ENCODE assay signal across 21 cellular contexts in genomic region chr16:49564577-49565224, GRCh38.
DNase-seq lines count a peak whose midpoint lies in the region; ATAC-seq, FAIRE-seq and TF ChIP-seq lines count a peak whose summit lies in the region.
"Had no signal": no experiment of that assay in that cellular context is flagged by ENCODE, and none has a peak within 500 bp of the region (broad histone marks: within the 10 kb centered on the region; RNA-seq: fewer than 3 reads in every experiment).

No MANE protein-coding gene starts in this region.

- ATAC-seq in heart left ventricle (peak in 3 of 4 donors; percentile 25 to 42 (median 34)), left lung (peak; percentile 31), GM21381 (IDR thresholded peaks at IDR 0.05; ENCODE audit: unreplicated experiment) (no peak), HG02885 (IDR thresholded peaks at IDR 0.05; ENCODE audit: poor library complexity, unreplicated experiment) (no peak)
- ATAC-seq: activated CD8-positive, alpha-beta T cell treated with anti-CD3 and anti-CD28 coated beads for 36 hours; activated T-cell treated with anti-CD3 and anti-CD28 coated beads, Interleukin-2, amount 50 U/mL, for 4 hours had no signal

- peaks cover 2% of the 10 kb centered on the region for H3K27me3 Mint-ChIP-seq in astrocyte (ENCODE audit: low read depth, unreplicated experiment)
- H3K27me3 Mint-ChIP-seq: activated CD8-positive, alpha-beta T cell treated with anti-CD3 and anti-CD28 coated beads for 36 hours had no signal

- peak overlapping the region in 1 of 12 donors; percentile 4 for H3K4me3 ChIP-seq in heart left ventricle
- H3K4me3 ChIP-seq in astrocyte (ENCODE audit: insufficient read depth, low read depth, low read length) = no peak overlapping the region
- H3K4me3 ChIP-seq in left lung = no peak overlapping the region
- H3K4me3 ChIP-seq: ascending aorta; BLaER1 treated with 17β-estradiol and CSF1 and Interleukin-3, amounts not matched to agents 10 nM and 100 nM; colonic mucosa had no signal

- DNase-seq in heart left ventricle = no peak
- no peak for DNase-seq in cardiac septum (ENCODE audit: low spot score)
- peak; percentile 3 for DNase-seq in astrocyte (ENCODE audit: low read depth)
- no peak for DNase-seq in left lung
- peak; percentile 47 for DNase-seq in smooth muscle cell of the brain vasculature (ENCODE audit: low read depth, low spot score)
- no peak for DNase-seq in NCI-H128 (lab: John Stamatoyannopoulos, UW; ENCODE audit: unreplicated experiment)
- DNase-seq: activated CD4-positive, CD25-positive, alpha-beta regulatory T cell; activated CD8-positive, alpha-beta T cell treated with anti-CD3 and anti-CD28 coated beads for 36 hours; activated naive CD4-positive, alpha-beta T cell treated with anti-CD3 and anti-CD28 coated beads, Interleukin-2, amount 50 U/mL, for 16 hours; activated T-cell treated with anti-CD3 and anti-CD28 coated beads, Interleukin-2, amount 50 U/mL, for 4 hours; colonic mucosa; immature natural killer cell; NCI-H187 treated with DMSO at 0.1 percent for 48 hours; occipital lobe; substantia nigra; T-helper 9 cell had no signal

- H3K4me2 ChIP-seq in astrocyte (ENCODE audit: low read length) = peak overlapping the region; percentile 30

- 68 to 77% (median 73%) methylated on average over 13 of the region's 13 CpGs for WGBS in heart left ventricle, 4 donors

- no peak overlapping the region for H2AFZ ChIP-seq in astrocyte (ENCODE audit: low read depth, low read length)

- peak overlapping the region in 1 of 12 donors; percentile 1 for H3K27ac ChIP-seq in heart left ventricle
- no peak overlapping the region for H3K27ac ChIP-seq in astrocyte (ENCODE audit: low read depth, low read length)
- no peak overlapping the region for H3K27ac ChIP-seq in left lung
- H3K27ac ChIP-seq: ascending aorta; BLaER1 treated with 17β-estradiol and CSF1 and Interleukin-3, amounts not matched to agents 10 nM and 100 nM; colonic mucosa had no signal

- H3K27ac Mint-ChIP-seq in astrocyte (ENCODE audit: unreplicated experiment) = peak overlapping the region; percentile 63
- H3K27ac Mint-ChIP-seq: activated CD8-positive, alpha-beta T cell treated with anti-CD3 and anti-CD28 coated beads for 36 hours; immature natural killer cell had no signal

- no peak overlapping the region for H3K9ac ChIP-seq in astrocyte (ENCODE audit: low read length)
- H3K9ac ChIP-seq: BLaER1 treated with 17β-estradiol and CSF1 and Interleukin-3, amounts not matched to agents 10 nM and 100 nM had no signal

- no peak overlapping the region for H3K4me3 Mint-ChIP-seq in astrocyte (ENCODE audit: unreplicated experiment)
- H3K4me3 Mint-ChIP-seq: activated CD8-positive, alpha-beta T cell treated with anti-CD3 and anti-CD28 coated beads for 36 hours; activated T-cell treated with anti-CD3 and anti-CD28 coated beads, Interleukin-2, amount 50 U/mL, for 4 hours; immature natural killer cell had no signal

- intact Hi-C loops in heart left ventricle (cut with DNase I) = no loop called here
- intact Hi-C loops in cardiac septum (cut with DNase I) = no loop called here
- intact Hi-C loops in left lung (cut with DNase I) = no loop called here

- no peak for FAIRE-seq in astrocyte (lab: Jason Lieb, UNC)
- FAIRE-seq: A204.1 had no signal

- H3K36me3 ChIP-seq in heart left ventricle = no peaks in the 10 kb centered on the region
- no peaks in the 10 kb centered on the region for H3K36me3 ChIP-seq in astrocyte (ENCODE audit: insufficient read depth, low read length)
- H3K36me3 ChIP-seq in left lung = no peaks in the 10 kb centered on the region
- H3K36me3 ChIP-seq: ascending aorta, colonic mucosa had no signal

- H3K79me2 ChIP-seq in astrocyte (ENCODE audit: insufficient read depth, low read length) = no peaks in the 10 kb centered on the region

- peaks cover 23% of the 10 kb centered on the region for H3K4me1 Mint-ChIP-seq in astrocyte (ENCODE audit: low read depth, unreplicated experiment)
- H3K4me1 Mint-ChIP-seq: immature natural killer cell had no signal

- H4K20me1 ChIP-seq in astrocyte (ENCODE audit: insufficient read depth, low read length) = no peaks in the 10 kb centered on the region

- peaks cover 4% of the 10 kb centered on the region for H3K9me3 Mint-ChIP-seq in astrocyte (ENCODE audit: unreplicated experiment)
- H3K9me3 Mint-ChIP-seq: activated CD8-positive, alpha-beta T cell treated with anti-CD3 and anti-CD28 coated beads for 36 hours; activated T-cell treated with anti-CD3 and anti-CD28 coated beads, Interleukin-2, amount 50 U/mL, for 4 hours; immature natural killer cell had no signal

- H3K4me1 ChIP-seq in heart left ventricle = peaks cover 0 to 40% (median 0%) of the 10 kb centered on the region in 12 donors
- H3K4me1 ChIP-seq in astrocyte (ENCODE audit: insufficient read depth, low read length) = peaks cover 2% of the 10 kb centered on the region
- peaks cover 0 to 3% of the 10 kb centered on the region in 2 donors for H3K4me1 ChIP-seq in left lung
- H3K4me1 ChIP-seq: ascending aorta, colonic mucosa had no signal

- no peaks in the 10 kb centered on the region for H3K27me3 ChIP-seq in heart left ventricle
- H3K27me3 ChIP-seq in astrocyte (ENCODE audit: insufficient read depth, low read length) = no peaks in the 10 kb centered on the region
- H3K27me3 ChIP-seq in left lung = no peaks in the 10 kb centered on the region
- H3K27me3 ChIP-seq: ascending aorta; BLaER1 treated with 17β-estradiol and CSF1 and Interleukin-3, amounts not matched to agents 10 nM and 100 nM; colonic mucosa had no signal

- no peak for TF ChIP-seq CTCF in heart left ventricle (IDR thresholded peaks at IDR 0.05)
- no peak for TF ChIP-seq CTCF in astrocyte (IDR thresholded peaks at IDR 0.05; ENCODE audit: insufficient read depth, low read depth, low read length)
- TF ChIP-seq CTCF in left lung (IDR thresholded peaks at IDR 0.05) = no peak

- no peak for TF ChIP-seq POLR2A in heart left ventricle (IDR thresholded peaks at IDR 0.05)

- no peaks in the 10 kb centered on the region for H3K9me3 ChIP-seq in heart left ventricle
- H3K9me3 ChIP-seq in astrocyte (ENCODE audit: insufficient read depth, low read depth, low read length) = no peaks in the 10 kb centered on the region
- no peaks in the 10 kb centered on the region for H3K9me3 ChIP-seq in left lung
- H3K9me3 ChIP-seq: ascending aorta, colonic mucosa had no signal

- H3K36me3 Mint-ChIP-seq in astrocyte (ENCODE audit: low read depth, unreplicated experiment) = peaks cover 3% of the 10 kb centered on the region
- H3K36me3 Mint-ChIP-seq: immature natural killer cell had no signal

Comparison
In these comparisons a context has a peak if more than half of its experiments do, and no peak if none do; other contexts are left out.
1. ATAC-seq: peak in heart left ventricle (3 of 4) and left lung (single experiment); none in GM21381 (single experiment) and HG02885 (single experiment).
2. DNase-seq: peak in astrocyte (single experiment) and smooth muscle cell of the brain vasculature (single experiment); none in heart left ventricle (0 of 5), cardiac septum (single experiment), left lung (0 of 2) and NCI-H128 (single experiment).